In the genomic region with DNA sequence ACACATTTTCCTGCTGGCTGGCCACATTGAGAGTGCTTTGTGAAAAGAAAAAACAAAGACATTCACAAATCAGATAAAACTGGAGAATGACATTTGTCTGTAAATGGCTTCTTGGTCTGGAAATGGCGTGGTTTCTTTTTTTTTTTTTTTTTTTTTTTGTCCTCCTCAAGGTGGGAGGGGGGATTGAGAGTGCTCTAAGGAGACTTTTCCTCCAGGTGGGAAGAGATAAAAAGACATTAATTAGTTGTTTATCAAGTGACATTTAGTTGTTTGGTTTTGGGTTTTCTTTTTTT, we compare ENCODE assay signal across 1 cellular context.
TF ChIP-seq lines count a peak whose summit lies in the region.

No MANE protein-coding gene starts in this region.

TF ChIP-seq in K562, 482 proteins besides CTCF, POLR2A, EP300 and RAD21 (continued from another document):
- TF ChIP-seq, protein P1, sequence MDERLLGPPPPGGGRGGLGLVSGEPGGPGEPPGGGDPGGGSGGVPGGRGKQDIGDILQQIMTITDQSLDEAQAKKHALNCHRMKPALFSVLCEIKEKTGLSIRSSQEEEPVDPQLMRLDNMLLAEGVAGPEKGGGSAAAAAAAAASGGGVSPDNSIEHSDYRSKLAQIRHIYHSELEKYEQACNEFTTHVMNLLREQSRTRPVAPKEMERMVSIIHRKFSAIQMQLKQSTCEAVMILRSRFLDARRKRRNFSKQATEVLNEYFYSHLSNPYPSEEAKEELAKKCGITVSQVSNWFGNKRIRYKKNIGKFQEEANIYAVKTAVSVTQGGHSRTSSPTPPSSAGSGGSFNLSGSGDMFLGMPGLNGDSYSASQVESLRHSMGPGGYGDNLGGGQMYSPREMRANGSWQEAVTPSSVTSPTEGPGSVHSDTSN (CRISPR knock-in tag; IDR thresholded peaks at IDR 0.05; ENCODE audit: low read depth), result no peak
- TF ChIP-seq, protein P1 (tag; conservative IDR thresholded peaks at IDR 0.05; ENCODE audit: low read depth), result 0 out of 2 replicates have a peak, but pooled peaks have one; percentile 21
- no peak for TF ChIP-seq EP400 (IDR thresholded peaks at IDR 0.05)
- peak; percentile 4 for TF ChIP-seq CHD1 (IDR thresholded peaks at IDR 0.05; ENCODE audit: low read length)
- TF ChIP-seq, protein P2, sequence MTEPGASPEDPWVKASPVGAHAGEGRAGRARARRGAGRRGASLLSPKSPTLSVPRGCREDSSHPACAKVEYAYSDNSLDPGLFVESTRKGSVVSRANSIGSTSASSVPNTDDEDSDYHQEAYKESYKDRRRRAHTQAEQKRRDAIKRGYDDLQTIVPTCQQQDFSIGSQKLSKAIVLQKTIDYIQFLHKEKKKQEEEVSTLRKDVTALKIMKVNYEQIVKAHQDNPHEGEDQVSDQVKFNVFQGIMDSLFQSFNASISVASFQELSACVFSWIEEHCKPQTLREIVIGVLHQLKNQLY (CRISPR knock-in tag; conservative IDR thresholded peaks at IDR 0.05), result no peak
- no peak for TF ChIP-seq ARNT (IDR thresholded peaks at IDR 0.05)
- TF ChIP-seq, protein P3, sequence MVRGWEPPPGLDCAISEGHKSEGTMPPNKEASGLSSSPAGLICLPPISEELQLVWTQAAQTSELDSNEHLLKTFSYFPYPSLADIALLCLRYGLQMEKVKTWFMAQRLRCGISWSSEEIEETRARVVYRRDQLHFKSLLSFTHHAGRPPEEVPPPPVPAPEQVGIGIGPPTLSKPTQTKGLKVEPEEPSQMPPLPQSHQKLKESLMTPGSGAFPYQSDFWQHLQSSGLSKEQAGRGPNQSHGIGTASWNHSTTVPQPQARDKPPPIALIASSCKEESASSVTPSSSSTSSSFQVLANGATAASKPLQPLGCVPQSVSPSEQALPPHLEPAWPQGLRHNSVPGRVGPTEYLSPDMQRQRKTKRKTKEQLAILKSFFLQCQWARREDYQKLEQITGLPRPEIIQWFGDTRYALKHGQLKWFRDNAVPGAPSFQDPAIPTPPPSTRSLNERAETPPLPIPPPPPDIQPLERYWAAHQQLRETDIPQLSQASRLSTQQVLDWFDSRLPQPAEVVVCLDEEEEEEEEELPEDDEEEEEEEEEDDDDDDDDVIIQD (CRISPR knock-in tag; IDR thresholded peaks at IDR 0.05), result no peak
- TF ChIP-seq POLR2AphosphoS2 (IDR thresholded peaks at IDR 0.05; ENCODE audit: low read length), result 0 out of 2 replicates have a peak, but pooled peaks have one; percentile 51
- TF ChIP-seq RBM39 (optimal IDR thresholded peaks at IDR 0.05; ENCODE audit: low read depth, low read length), result no peak
- peak in 1 of 3 experiments; percentile 69 for TF ChIP-seq YY1 (IDR thresholded peaks at IDR 0.05; ENCODE audit: borderline replicate concordance in 1 of 3, control insufficient read depth in 1 of 3, extremely low read depth in 1 of 3, insufficient read depth in 3 of 3, insufficient read length in 1 of 3, insufficient replicate concordance in 2 of 3, low read depth in 1 of 3, low read length in 2 of 3)
